Comparison of ENCODE assay signal across 13 cellular contexts in the genomic region with DNA sequence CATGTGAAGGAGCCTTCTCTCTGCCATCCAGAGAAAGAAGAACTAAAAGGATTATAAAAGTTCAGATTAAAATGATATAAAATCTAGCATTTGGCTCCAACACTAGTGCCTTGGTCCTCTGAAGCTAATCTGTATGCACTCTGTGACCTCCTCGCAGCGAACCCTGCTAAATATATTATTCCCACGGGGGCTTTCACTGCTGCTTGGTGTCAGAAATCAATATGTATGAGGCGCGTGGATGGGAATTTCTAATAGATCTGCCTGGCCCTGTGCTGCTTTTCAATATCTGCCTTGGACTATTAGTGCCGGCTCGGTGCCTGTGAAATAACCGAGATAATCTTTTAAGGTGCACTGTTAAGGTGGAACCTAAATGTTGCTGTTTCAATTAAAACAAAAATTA.
DNase-seq lines count a peak whose midpoint lies in the region; ATAC-seq and TF ChIP-seq lines count a peak whose summit lies in the region.
"Had no signal": no experiment of that assay in that cellular context is flagged by ENCODE, and none has a peak within 500 bp of the region (broad histone marks: within the 10 kb centered on the region; RNA-seq: fewer than 3 reads in every experiment).

No MANE protein-coding gene starts in this region.

- H3K27me3 ChIP-seq in esophagus muscularis mucosa (no peaks in the 10 kb centered on the region), muscle layer of colon (ENCODE audit: control insufficient read depth in 1 of 2, insufficient read depth in 2 of 2, low read length in 2 of 2) (no peaks in the 10 kb centered on the region), testis (no peaks in the 10 kb centered on the region)

- H3K9me3 ChIP-seq in esophagus muscularis mucosa (no peaks in the 10 kb centered on the region), muscle layer of colon (ENCODE audit: low read length) (no peaks in the 10 kb centered on the region), testis (no peaks in the 10 kb centered on the region)

- TF ChIP-seq CTCF in esophagus muscularis mucosa (IDR thresholded peaks at IDR 0.05) (no peak), testis (IDR thresholded peaks at IDR 0.05) (no peak)

- DNase-seq in NCI-H2171 treated with DMSO at 0.1 percent for 48 hours (lab: John Stamatoyannopoulos, UW) = peak; percentile 28
- no peak for DNase-seq in NCI-H2171 (lab: John Stamatoyannopoulos, UW)
- no peak for DNase-seq in esophagus muscularis mucosa (ENCODE audit: extremely low spot score)
- DNase-seq in testis = peak; percentile 19
- DNase-seq in stimulated activated CD4-positive, alpha-beta T cell treated with anti-CD3 and anti-CD28 coated beads, Interleukin-12 subunit alpha, Interleukin-12 subunit beta, amount 100 ng/mL, for 4 hours = no peak
- DNase-seq: activated naive CD4-positive, alpha-beta T cell treated with Interleukin-2 at 50 U/mL for 16 hours; RPMI8226; stimulated activated CD4-positive, alpha-beta T cell treated with anti-CD3 and anti-CD28 coated beads, Interleukin-1b, Interleukin-23, amount 100 ng/mL, for 48 hours; trophoblast cell had no signal

- intact Hi-C loops in esophagus muscularis mucosa (cut with DNase I) = no loop called here
- intact Hi-C loops in testis (cut with DNase I; ENCODE audit: low total_unique reads) = no loop called here

- H3K4me3 ChIP-seq in esophagus muscularis mucosa (peak overlapping the region; percentile 40 to 54 (median 46)), muscle layer of colon (ENCODE audit: low read depth in 1 of 2, low read length in 2 of 2) (peak overlapping the region; percentile 31 to 54), testis (no peak overlapping the region)

- peak overlapping the region; percentile 16 for H3K9ac ChIP-seq in muscle layer of colon (ENCODE audit: low read length)

- WGBS in esophagus muscularis mucosa = 13% methylated on average over 8 of the region's 8 CpGs
- 9 to 20% methylated on average over 8 of the region's 8 CpGs for WGBS in testis, 2 donors

- H3K36me3 ChIP-seq in esophagus muscularis mucosa = no peaks in the 10 kb centered on the region
- no peaks in the 10 kb centered on the region for H3K36me3 ChIP-seq in muscle layer of colon (ENCODE audit: insufficient read depth, low read length)
- H3K36me3 ChIP-seq in testis (ENCODE audit: low read depth, missing control alignments) = no peaks in the 10 kb centered on the region

- H3K4me1 ChIP-seq in esophagus muscularis mucosa = peaks cover 0 to 18% (median 11%) of the 10 kb centered on the region in 4 donors
- no peaks in the 10 kb centered on the region for H3K4me1 ChIP-seq in muscle layer of colon (ENCODE audit: insufficient read depth, low read length)
- peaks cover 16% of the 10 kb centered on the region for H3K4me1 ChIP-seq in testis

- H3K27ac ChIP-seq in esophagus muscularis mucosa (replicated peaks in 1 of 4) = no peak overlapping the region
- no peak overlapping the region for H3K27ac ChIP-seq in muscle layer of colon (ENCODE audit: low read depth, low read length)
- H3K27ac ChIP-seq in testis = no peak overlapping the region

- TF ChIP-seq EP300 in esophagus muscularis mucosa (IDR thresholded peaks at IDR 0.05) = no peak

- ATAC-seq in GM19395 (IDR thresholded peaks at IDR 0.05; ENCODE audit: unreplicated experiment) = no peak
- ATAC-seq in HG03139 (IDR thresholded peaks at IDR 0.05; ENCODE audit: unreplicated experiment) = no peak
- ATAC-seq: HCT116 had no signal

- no peak for TF ChIP-seq POLR2A in esophagus muscularis mucosa (IDR thresholded peaks at IDR 0.05; ENCODE audit: low read depth)
- no peak for TF ChIP-seq POLR2A in testis (IDR thresholded peaks at IDR 0.05)

Comparison
In these comparisons a context has a peak if more than half of its experiments do, and no peak if none do; other contexts are left out.
1. DNase-seq: peak in NCI-H2171 treated with DMSO at 0.1 percent for 48 hours (single experiment) and testis (single experiment); none in NCI-H2171 (single experiment), esophagus muscularis mucosa (single experiment) and stimulated activated CD4-positive, alpha-beta T cell treated with anti-CD3 and anti-CD28 coated beads, Interleukin-12 subunit alpha, Interleukin-12 subunit beta, amount 100 ng/mL, for 4 hours (single experiment).
2. H3K4me3 ChIP-seq: peak in esophagus muscularis mucosa (4 of 4) and muscle layer of colon (2 of 2); none in testis (0 of 2).